1 cellular context compared by ENCODE assay signal in genomic region chr12:77092227-77092626, GRCh38. TPM values are rescaled to one million over a fixed set of nuclear protein-coding genes. Genes with fewer than 3 reads are reported as not detected.
"Had no signal": no experiment of that assay in that cellular context is flagged by ENCODE, and none has a peak within 500 bp of the region (broad histone marks: within the 10 kb centered on the region; RNA-seq: fewer than 3 reads in every experiment).

No MANE protein-coding gene starts in this region.

RNA-seq across cellular contexts. Expression of gene E2F7, which starts 26.9 kb away (rescaled TPM):
- polyA plus RNA-seq: IgD-negative memory B cell had no signal
